In genomic region chr6:82270791-82271392, GRCh38 we compare ENCODE assay signal across 8 cellular contexts. TPM values are rescaled to one million over a fixed set of nuclear protein-coding genes. Genes with fewer than 3 reads are reported as not detected.
DNase-seq lines count a peak whose midpoint lies in the region; ATAC-seq, FAIRE-seq and TF ChIP-seq lines count a peak whose summit lies in the region.

No MANE protein-coding gene starts in this region.

- no peak overlapping the region for H3K4me3 Mint-ChIP-seq in GM23338

- no peak overlapping the region for H3K9ac ChIP-seq in adipocyte (ENCODE audit: low read length)

- H4K20me1 ChIP-seq in GM23338 (replicated peaks; ENCODE audit: insufficient read depth), result no peaks in the 10 kb centered on the region

- H3K27me3 ChIP-seq in GM23338 (ENCODE audit: insufficient read depth) (no peaks in the 10 kb centered on the region), adipocyte (replicated peaks; ENCODE audit: control insufficient read depth, insufficient read depth, low read length) (no peaks in the 10 kb centered on the region)

- ATAC-seq in GM23338, result peak; percentile 71

- no peaks in the 10 kb centered on the region for H3K36me3 Mint-ChIP-seq in GM23338 (ENCODE audit: low read depth)

- no peak overlapping the region for H3K27ac ChIP-seq in GM23338 (ENCODE audit: low read depth)

- H3K27me3 Mint-ChIP-seq in GM23338 (ENCODE audit: insufficient read depth, low read depth, poor library complexity), result peaks cover 8% of the 10 kb centered on the region

- peaks cover 18% of the 10 kb centered on the region for H3K4me1 ChIP-seq in GM23338 (ENCODE audit: insufficient read depth)
- H3K4me1 ChIP-seq in adipocyte (ENCODE audit: control insufficient read depth, insufficient read depth, low read length), result peaks cover 10% of the 10 kb centered on the region

- no peak overlapping the region for H2AFZ ChIP-seq in GM23338

- H3K36me3 ChIP-seq in GM23338 (ENCODE audit: insufficient read depth), result no peaks in the 10 kb centered on the region
- no peaks in the 10 kb centered on the region for H3K36me3 ChIP-seq in adipocyte (ENCODE audit: control insufficient read depth, insufficient read depth, low read length, severe bottlenecking)

- peak; percentile 54 for DNase-seq in NCI-H2107 treated with DMSO at 0.1 percent for 48 hours (lab: John Stamatoyannopoulos, UW; ENCODE audit: unreplicated experiment)
- DNase-seq in NCI-H2107 (lab: John Stamatoyannopoulos, UW), result no peak
- peak; percentile 74 for DNase-seq in GM23338 (ENCODE audit: low spot score)
- DNase-seq in NCI-H1436 treated with DMSO at 0.1 percent for 48 hours (lab: John Stamatoyannopoulos, UW), result peak; percentile 20
- DNase-seq in adipocyte (ENCODE audit: low read depth), result peak; percentile 75
- no peak for DNase-seq in NCI-H226
- DNase-seq in KG1 (lab: John Stamatoyannopoulos, UW), result no peak

- peaks cover 26% of the 10 kb centered on the region for H3K4me1 Mint-ChIP-seq in GM23338

- H3K9me3 Mint-ChIP-seq in GM23338, result no peaks in the 10 kb centered on the region

- peak; percentile 63 to 86 for TF ChIP-seq CTCF in GM23338 (conservative IDR thresholded peaks at IDR 0.05; ENCODE audit: low read depth in 2 of 2)

- H3K27ac Mint-ChIP-seq in GM23338, result no peak overlapping the region

- no peak overlapping the region for H3K4me2 ChIP-seq in GM23338

- H3K79me2 ChIP-seq in GM23338 (replicated peaks; ENCODE audit: insufficient read depth), result no peaks in the 10 kb centered on the region

- peak; percentile 98 for FAIRE-seq in islet of Langerhans (lab: Jason Lieb, UNC)

- no peaks in the 10 kb centered on the region for H3K9me3 ChIP-seq in adipocyte (ENCODE audit: control insufficient read depth, low read length)

- H3K4me3 ChIP-seq in GM23338, result no peak overlapping the region
- no peak overlapping the region for H3K4me3 ChIP-seq in adipocyte (ENCODE audit: low read length)

- H3K9me2 ChIP-seq in GM23338 (ENCODE audit: insufficient read depth), result no peaks in the 10 kb centered on the region

- H3F3A ChIP-seq in GM23338 (replicated peaks; ENCODE audit: low read depth), result no peaks in the 10 kb centered on the region

TF ChIP-seq in GM23338, 12 proteins besides CTCF, POLR2A, EP300 and RAD21:
- TF ChIP-seq EZH2 (IDR thresholded peaks at IDR 0.05; ENCODE audit: low read depth, unreplicated experiment), result no peak
- no peak for TF ChIP-seq ETS1 (IDR thresholded peaks at IDR 0.05)
- no peak for TF ChIP-seq ZNF114 (CRISPR knock-in tag; IDR thresholded peaks at IDR 0.05)
- no peak for TF ChIP-seq NANOG (IDR thresholded peaks at IDR 0.05; ENCODE audit: borderline replicate concordance)
- TF ChIP-seq ZNF331 (CRISPR knock-in tag; IDR thresholded peaks at IDR 0.05; ENCODE audit: low read depth), result no peak
- TF ChIP-seq ZNF462 (CRISPR knock-in tag; IDR thresholded peaks at IDR 0.05), result no peak
- no peak for TF ChIP-seq EZH2phosphoT487 (IDR thresholded peaks at IDR 0.05; ENCODE audit: unreplicated experiment)
- no peak for TF ChIP-seq POLR2AphosphoS5 (IDR thresholded peaks at IDR 0.05; ENCODE audit: low read depth)
- TF ChIP-seq JUNB (IDR thresholded peaks at IDR 0.05; ENCODE audit: unreplicated experiment), result no peak
- no peak for TF ChIP-seq CREB1 (CRISPR knock-in tag; IDR thresholded peaks at IDR 0.05; ENCODE audit: low read depth)
- TF ChIP-seq, protein P1, sequence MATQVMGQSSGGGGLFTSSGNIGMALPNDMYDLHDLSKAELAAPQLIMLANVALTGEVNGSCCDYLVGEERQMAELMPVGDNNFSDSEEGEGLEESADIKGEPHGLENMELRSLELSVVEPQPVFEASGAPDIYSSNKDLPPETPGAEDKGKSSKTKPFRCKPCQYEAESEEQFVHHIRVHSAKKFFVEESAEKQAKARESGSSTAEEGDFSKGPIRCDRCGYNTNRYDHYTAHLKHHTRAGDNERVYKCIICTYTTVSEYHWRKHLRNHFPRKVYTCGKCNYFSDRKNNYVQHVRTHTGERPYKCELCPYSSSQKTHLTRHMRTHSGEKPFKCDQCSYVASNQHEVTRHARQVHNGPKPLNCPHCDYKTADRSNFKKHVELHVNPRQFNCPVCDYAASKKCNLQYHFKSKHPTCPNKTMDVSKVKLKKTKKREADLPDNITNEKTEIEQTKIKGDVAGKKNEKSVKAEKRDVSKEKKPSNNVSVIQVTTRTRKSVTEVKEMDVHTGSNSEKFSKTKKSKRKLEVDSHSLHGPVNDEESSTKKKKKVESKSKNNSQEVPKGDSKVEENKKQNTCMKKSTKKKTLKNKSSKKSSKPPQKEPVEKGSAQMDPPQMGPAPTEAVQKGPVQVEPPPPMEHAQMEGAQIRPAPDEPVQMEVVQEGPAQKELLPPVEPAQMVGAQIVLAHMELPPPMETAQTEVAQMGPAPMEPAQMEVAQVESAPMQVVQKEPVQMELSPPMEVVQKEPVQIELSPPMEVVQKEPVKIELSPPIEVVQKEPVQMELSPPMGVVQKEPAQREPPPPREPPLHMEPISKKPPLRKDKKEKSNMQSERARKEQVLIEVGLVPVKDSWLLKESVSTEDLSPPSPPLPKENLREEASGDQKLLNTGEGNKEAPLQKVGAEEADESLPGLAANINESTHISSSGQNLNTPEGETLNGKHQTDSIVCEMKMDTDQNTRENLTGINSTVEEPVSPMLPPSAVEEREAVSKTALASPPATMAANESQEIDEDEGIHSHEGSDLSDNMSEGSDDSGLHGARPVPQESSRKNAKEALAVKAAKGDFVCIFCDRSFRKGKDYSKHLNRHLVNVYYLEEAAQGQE (IDR thresholded peaks at IDR 0.05; ENCODE audit: unreplicated experiment), result no peak
TF ChIP-seq in GM23338: peak in this region for 0.

RNA-seq across cellular contexts. Expression of gene IBTK, which starts 23.3 kb away (rescaled TPM):
- total RNA-seq in GM23338 (2014; rRNA removed; shearing (Covaris generic)), result 25.9 and 28.7 TPM in 2 replicates
- 15.4 and 16.0 TPM in 2 replicates for polyA plus RNA-seq in GM23338 (2016; fragmentation: Nextera tagmentation; extraction: Ambion mirVana)

Comparison
In these comparisons a context has a peak if more than half of its experiments do, and no peak if none do; other contexts are left out.
1. DNase-seq: peak in NCI-H2107 treated with DMSO at 0.1 percent for 48 hours (single experiment), GM23338 (single experiment), NCI-H1436 treated with DMSO at 0.1 percent for 48 hours (single experiment) and adipocyte (single experiment); none in NCI-H2107 (single experiment), NCI-H226 (single experiment) and KG1 (single experiment).